Comparison of ENCODE assay signal across 29 cellular contexts in genomic region chr6:54519161-54519560, GRCh38.
"Had no signal": no experiment of that assay in that cellular context is flagged by ENCODE, and none has a peak within 500 bp of the region (broad histone marks: within the 10 kb centered on the region; RNA-seq: fewer than 3 reads in every experiment).

No MANE protein-coding gene starts in this region.

- H3K4me1 ChIP-seq: adrenal gland, Peyer's patch, SJSA1 had no signal

- DNase-seq: activated CD4-positive, alpha-beta memory T cell treated with anti-CD3 and anti-CD28 coated beads for 36 hours; activated CD4-positive, alpha-beta T cell treated with anti-CD3 and anti-CD28 coated beads for 36 hours; activated CD4-positive, alpha-beta T cell treated with anti-CD3 and anti-CD28 coated beads, Interleukin-2, amount 10 ng/mL, durations not matched to agents 7 days and 5 days; activated CD8-positive, alpha-beta memory T cell treated with anti-CD3 and anti-CD28 coated beads, Interleukin-2, amount 50 U/mL, for 4 hours; activated gamma-delta T cell treated with Interleukin-2 at 50 U/mL for 16 hours; activated naive CD4-positive, alpha-beta T cell treated with anti-CD3 and anti-CD28 coated beads for 36 hours; activated T-cell treated with anti-CD3 and anti-CD28 coated beads for 4 hours; activated T-cell treated with anti-CD3 and anti-CD28 coated beads, Interleukin-2, amount 50 U/mL, for 4 hours; adrenal gland; caudate nucleus; Kasumi-1; KG1; MM.1S; MV-4-11; NCI-H1092; NCI-H1436 treated with DMSO at 0.1 percent for 48 hours; NCI-H1694 treated with DMSO at 0.1 percent for 48 hours; NCI-H2081; NCI-H2171 treated with DMSO at 0.1 percent for 48 hours; NCI-H2227 treated with DMSO at 0.1 percent for 48 hours; NCI-H524 treated with DMSO at 0.1 percent for 48 hours; NK-92 treated with Interleukin-12 subunit alpha and Interleukin-12 subunit beta, amount 100 ng/mL, for 24 hours; PC-3; Peyer's patch; RPMI8226; SHP77 treated with DMSO at 0.1 percent for 48 hours; SK-N-SH had no signal

- H3K27me3 ChIP-seq: adrenal gland, Peyer's patch, SJSA1 had no signal

- H3K4me3 ChIP-seq: adrenal gland, Peyer's patch, SJSA1 had no signal

- H3K36me3 ChIP-seq: adrenal gland, Peyer's patch, SJSA1 had no signal

- H3K9me3 ChIP-seq: adrenal gland, Peyer's patch, SJSA1, SK-N-SH had no signal

- ATAC-seq: activated CD4-positive, alpha-beta T cell treated with anti-CD3 and anti-CD28 coated beads for 36 hours; activated naive CD4-positive, alpha-beta T cell treated with anti-CD3 and anti-CD28 coated beads, Interleukin-2, amount 50 U/mL, for 72 hours; activated T-cell treated with anti-CD3 and anti-CD28 coated beads, Interleukin-2, amount 50 U/mL, for 4 hours; PC-3 had no signal

- H3K27ac ChIP-seq: adrenal gland, Peyer's patch, SJSA1 had no signal
